Comparison of ENCODE assay signal across 15 cellular contexts in genomic region chr3:71489315-71489761, GRCh38.
DNase-seq lines count a peak whose midpoint lies in the region; ATAC-seq and TF ChIP-seq lines count a peak whose summit lies in the region.
"Had no signal": no experiment of that assay in that cellular context is flagged by ENCODE, and none has a peak within 500 bp of the region (broad histone marks: within the 10 kb centered on the region; RNA-seq: fewer than 3 reads in every experiment).

No MANE protein-coding gene starts in this region.

- peak; percentile 47 for ATAC-seq in activated CD8-positive, alpha-beta T cell treated with anti-CD3 and anti-CD28 coated beads for 36 hours
- no peak for ATAC-seq in effector memory CD8-positive, alpha-beta T cell (replicated peaks)
- ATAC-seq: body of pancreas, left ventricle myocardium superior had no signal

- 0 out of 2 replicates have a peak, but pooled peaks have one; percentile 4 for TF ChIP-seq CTCF in BE2C (IDR thresholded peaks at IDR 0.05; ENCODE audit: low read depth, low read length)
- TF ChIP-seq CTCF in activated CD8-positive, alpha-beta T cell treated with anti-CD3 and anti-CD28 coated beads for 36 hours (IDR thresholded peaks at IDR 0.05): peak; percentile 61
- no peak for TF ChIP-seq CTCF in CD14-positive monocyte (IDR thresholded peaks at IDR 0.05)
- no peak for TF ChIP-seq CTCF in tibial artery (IDR thresholded peaks at IDR 0.05)

- no peaks in the 10 kb centered on the region; the same call in 1 of the 2 replicates for H3K4me1 ChIP-seq in BE2C
- H3K4me1 ChIP-seq in CD4-positive, alpha-beta memory T cell (ENCODE audit: insufficient read depth, low read length): peaks cover 93% of the 10 kb centered on the region
- no peaks in the 10 kb centered on the region for H3K4me1 ChIP-seq in tibial artery
- H3K4me1 ChIP-seq: body of pancreas had no signal

- H3K27me3 ChIP-seq in BE2C (no peaks in the 10 kb centered on the region), tibial artery (no peaks in the 10 kb centered on the region)
- H3K27me3 ChIP-seq in CD4-positive, alpha-beta memory T cell (ENCODE audit: insufficient read depth, low read length): no peaks in the 10 kb centered on the region
- H3K27me3 ChIP-seq: body of pancreas had no signal

- intact Hi-C loops in CD4-positive, alpha-beta memory T cell (cut with micrococcal nuclease): loop anchor here (2.0 kb wide), 1 partner anchor 33 kb away; no protein-coding TSS in a partner anchor
- intact Hi-C loops in activated CD8-positive, alpha-beta T cell treated with anti-CD3 and anti-CD28 coated beads for 36 hours (cut with micrococcal nuclease): loop anchor here (5.0 to 10.0 kb wide), 2 partner anchors 37 to 185 kb away; no protein-coding TSS in a partner anchor
- intact Hi-C loops in CD14-positive monocyte (cut with micrococcal nuclease): no loop called here
- intact Hi-C loops in tibial artery (cut with DNase I; ENCODE audit: low total_unique reads): no loop called here

- POLR2A ChIA-PET in CD4-positive, alpha-beta memory T cell (lab: Charles Lee; ENCODE audit: partially characterized antibody): interaction anchor here (1.1 to 5.2 kb wide), 7 partner anchors 16 to 92 kb away, joined by 3 to 85 read pairs (median 5); no protein-coding TSS in a partner anchor
- POLR2A ChIA-PET in activated CD8-positive, alpha-beta T cell treated with anti-CD3 and anti-CD28 coated beads for 36 hours (lab: Charles Lee): interaction anchor here (1.0 to 2.8 kb wide), 3 partner anchors 11 to 114 kb away, joined by 3 to 12 read pairs (median 11); partner anchors contain the start of gene FOXP1

- H3K4me3 Mint-ChIP-seq in CD4-positive, alpha-beta memory T cell: peak overlapping the region; percentile 71 to 93 (median 88)
- peak overlapping the region; percentile 62 for H3K4me3 Mint-ChIP-seq in activated CD8-positive, alpha-beta T cell treated with anti-CD3 and anti-CD28 coated beads for 36 hours
- H3K4me3 Mint-ChIP-seq in effector memory CD8-positive, alpha-beta T cell: peak overlapping the region in 1 of 2 donors; percentile 64
- no peak overlapping the region for H3K4me3 Mint-ChIP-seq in CD14-positive monocyte

- H3K27ac ChIP-seq in CD4-positive, alpha-beta memory T cell (ENCODE audit: low read depth, low read length): peak overlapping the region; percentile 69
- no peak overlapping the region for H3K27ac ChIP-seq in tibial artery
- H3K27ac ChIP-seq: body of pancreas, parathyroid adenoma had no signal

- CTCF ChIA-PET in CD4-positive, alpha-beta memory T cell (lab: Charles Lee; ENCODE audit: partially characterized antibody): interaction anchor here (0.8 to 1.8 kb wide), 9 partner anchors 8 to 483 kb away, joined by 3 to 5 read pairs (median 3); no protein-coding TSS in a partner anchor
- CTCF ChIA-PET in activated CD8-positive, alpha-beta T cell treated with anti-CD3 and anti-CD28 coated beads for 36 hours (lab: Charles Lee): interaction anchor here (1.0 to 2.6 kb wide), 5 partner anchors 13 to 93 kb away, joined by 3 to 9 read pairs (median 5); no protein-coding TSS in a partner anchor

- H3K36me3 Mint-ChIP-seq in CD4-positive, alpha-beta memory T cell: peaks cover 37 to 44% of the 10 kb centered on the region in 2 donors
- peaks cover 47% of the 10 kb centered on the region for H3K36me3 Mint-ChIP-seq in activated CD8-positive, alpha-beta T cell treated with anti-CD3 and anti-CD28 coated beads for 36 hours (ENCODE audit: low read depth)
- H3K36me3 Mint-ChIP-seq in effector memory CD8-positive, alpha-beta T cell (ENCODE audit: insufficient read depth): peaks cover 10% of the 10 kb centered on the region
- peaks cover 32 to 46% of the 10 kb centered on the region in 2 donors for H3K36me3 Mint-ChIP-seq in CD14-positive monocyte

- H3K27me3 Mint-ChIP-seq in CD4-positive, alpha-beta memory T cell: no peaks in the 10 kb centered on the region
- H3K27me3 Mint-ChIP-seq in activated CD8-positive, alpha-beta T cell treated with anti-CD3 and anti-CD28 coated beads for 36 hours: no peaks in the 10 kb centered on the region
- no peaks in the 10 kb centered on the region for H3K27me3 Mint-ChIP-seq in effector memory CD8-positive, alpha-beta T cell
- peaks cover 0 to 2% (median 0%) of the 10 kb centered on the region in 3 donors for H3K27me3 Mint-ChIP-seq in CD14-positive monocyte (ENCODE audit: low read depth in 3 of 3)

- peak overlapping the region; percentile 94 to 98 (median 97) for H3K27ac Mint-ChIP-seq in CD4-positive, alpha-beta memory T cell
- H3K27ac Mint-ChIP-seq in activated CD8-positive, alpha-beta T cell treated with anti-CD3 and anti-CD28 coated beads for 36 hours: peak overlapping the region; percentile 98
- H3K27ac Mint-ChIP-seq in effector memory CD8-positive, alpha-beta T cell: peak overlapping the region; percentile 44 to 82
- peak overlapping the region in 1 of 7 donors; percentile 4 for H3K27ac Mint-ChIP-seq in CD14-positive monocyte

- H3K9me3 Mint-ChIP-seq in CD4-positive, alpha-beta memory T cell: peaks cover 0 to 2% (median 0%) of the 10 kb centered on the region in 8 donors
- peaks cover 14% of the 10 kb centered on the region for H3K9me3 Mint-ChIP-seq in activated CD8-positive, alpha-beta T cell treated with anti-CD3 and anti-CD28 coated beads for 36 hours
- H3K9me3 Mint-ChIP-seq in effector memory CD8-positive, alpha-beta T cell: peaks cover 0 to 1% of the 10 kb centered on the region in 2 donors
- H3K9me3 Mint-ChIP-seq in CD14-positive monocyte: peaks cover 0 to 9% (median 6%) of the 10 kb centered on the region in 7 donors

- no peak overlapping the region for H3K4me3 ChIP-seq in BE2C (ENCODE audit: low read depth, low read length)
- H3K4me3 ChIP-seq in CD4-positive, alpha-beta memory T cell (ENCODE audit: low read length in 2 of 2): peak overlapping the region in 1 of 2 donors; percentile 2
- no peak overlapping the region for H3K4me3 ChIP-seq in tibial artery
- H3K4me3 ChIP-seq: body of pancreas had no signal

- H3K36me3 ChIP-seq in BE2C: no peaks in the 10 kb centered on the region
- H3K36me3 ChIP-seq in CD4-positive, alpha-beta memory T cell (ENCODE audit: insufficient read depth, low read length): no peaks in the 10 kb centered on the region
- peaks cover 13 to 25% (median 15%) of the 10 kb centered on the region in 3 donors for H3K36me3 ChIP-seq in tibial artery

- no peak for DNase-seq in BE2C
- DNase-seq in CD4-positive, alpha-beta memory T cell: peak; percentile 51 to 69 (median 62)
- peak; percentile 40 for DNase-seq in activated CD8-positive, alpha-beta T cell treated with anti-CD3 and anti-CD28 coated beads for 36 hours
- DNase-seq in effector memory CD8-positive, alpha-beta T cell: no peak
- DNase-seq in CD14-positive monocyte (ENCODE audit: low spot score): no peak
- no peak for DNase-seq in tibial artery
- no peak for DNase-seq in NCI-H2227 treated with DMSO at 0.1 percent for 48 hours (lab: John Stamatoyannopoulos, UW)
- DNase-seq: activated gamma-delta T cell treated with Interleukin-2 at 50 U/mL for 16 hours; body of pancreas; dermis blood vessel endothelial cell; left ventricle myocardium superior; NCI-H187 treated with DMSO at 0.1 percent for 48 hours; SHP77 treated with DMSO at 0.1 percent for 48 hours; stimulated activated CD4-positive, alpha-beta T cell treated with anti-CD3 and anti-CD28 coated beads, Interleukin-4, amount 100 ng/mL, for 1 hour had no signal

- H3K4me1 Mint-ChIP-seq in CD4-positive, alpha-beta memory T cell: peaks cover 60 to 94% (median 73%) of the 10 kb centered on the region in 4 donors
- H3K4me1 Mint-ChIP-seq in activated CD8-positive, alpha-beta T cell treated with anti-CD3 and anti-CD28 coated beads for 36 hours (ENCODE audit: low read depth): peaks cover 82% of the 10 kb centered on the region
- H3K4me1 Mint-ChIP-seq in effector memory CD8-positive, alpha-beta T cell (ENCODE audit: low read depth in 2 of 2): peaks cover 37 to 63% of the 10 kb centered on the region in 2 donors
- peaks cover 32% of the 10 kb centered on the region for H3K4me1 Mint-ChIP-seq in CD14-positive monocyte

- H3K9me3 ChIP-seq in BE2C: no peaks in the 10 kb centered on the region
- no peaks in the 10 kb centered on the region for H3K9me3 ChIP-seq in CD4-positive, alpha-beta memory T cell (ENCODE audit: control insufficient read depth in 1 of 2, low read length in 2 of 2)
- H3K9me3 ChIP-seq in tibial artery: peaks cover 0 to 4% (median 0%) of the 10 kb centered on the region in 3 donors
- H3K9me3 ChIP-seq: body of pancreas had no signal

Comparison
In these comparisons a context has a peak if more than half of its experiments do, and no peak if none do; other contexts are left out.
1. DNase-seq: peak in CD4-positive, alpha-beta memory T cell (5 of 5) and activated CD8-positive, alpha-beta T cell treated with anti-CD3 and anti-CD28 coated beads for 36 hours (single experiment); none in BE2C (single experiment), effector memory CD8-positive, alpha-beta T cell (0 of 3), CD14-positive monocyte (single experiment), tibial artery (0 of 2) and NCI-H2227 treated with DMSO at 0.1 percent for 48 hours (single experiment).
2. CTCF ChIP-seq: peak in BE2C (single experiment) and activated CD8-positive, alpha-beta T cell treated with anti-CD3 and anti-CD28 coated beads for 36 hours (single experiment); none in CD14-positive monocyte (single experiment) and tibial artery (0 of 2).
3. H3K4me3 Mint-ChIP-seq: peak in CD4-positive, alpha-beta memory T cell (8 of 8) and activated CD8-positive, alpha-beta T cell treated with anti-CD3 and anti-CD28 coated beads for 36 hours (single experiment); none in CD14-positive monocyte (0 of 2).
4. intact Hi-C loops: an anchor here in CD4-positive, alpha-beta memory T cell (2.0 kb wide) and activated CD8-positive, alpha-beta T cell treated with anti-CD3 and anti-CD28 coated beads for 36 hours (5.0 to 10.0 kb wide); none called in CD14-positive monocyte and tibial artery.